ENCODE assay signal across 12 cellular contexts in the genomic region with DNA sequence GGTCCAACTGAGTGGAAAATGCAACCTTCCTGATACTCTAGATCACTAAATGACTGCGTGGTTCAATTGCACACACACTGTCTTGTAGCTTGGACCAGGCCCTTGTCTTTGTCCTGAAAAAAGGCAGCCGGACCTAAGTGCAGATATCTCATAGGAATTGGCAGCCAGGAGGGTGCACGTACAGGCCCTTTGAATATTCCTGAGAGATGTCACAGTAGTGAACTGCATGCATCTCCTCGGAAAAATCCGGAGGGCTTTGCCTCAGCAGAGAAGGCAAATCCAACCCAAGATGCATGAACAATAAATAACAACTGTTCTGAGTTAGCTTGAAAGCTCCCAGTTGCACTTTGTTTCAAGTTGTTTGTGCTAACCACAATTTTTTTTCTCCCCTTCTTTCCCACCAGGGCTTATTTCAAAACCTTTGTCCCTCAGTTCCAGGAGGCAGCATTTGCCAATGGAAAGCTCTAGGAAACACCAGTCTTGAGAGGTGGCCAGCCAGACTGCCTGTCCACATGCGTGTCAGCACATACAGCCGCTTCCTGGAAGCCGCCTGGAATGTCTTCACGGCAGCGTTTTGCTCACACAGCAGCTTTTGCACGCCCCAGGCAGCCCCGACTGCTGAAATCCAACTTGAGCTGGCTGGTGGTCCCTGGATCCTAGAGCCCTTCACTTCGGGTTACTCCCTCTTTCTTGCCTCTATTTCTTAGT. TPM values are rescaled to one million over a fixed set of nuclear protein-coding genes. Genes with fewer than 3 reads are reported as not detected.
DNase-seq lines count a peak whose midpoint lies in the region; ATAC-seq, FAIRE-seq and TF ChIP-seq lines count a peak whose summit lies in the region.
"Had no signal": no experiment of that assay in that cellular context is flagged by ENCODE, and none has a peak within 500 bp of the region (broad histone marks: within the 10 kb centered on the region; RNA-seq: fewer than 3 reads in every experiment).

No MANE protein-coding gene starts in this region.

- no peaks in the 10 kb centered on the region for H3K27me3 Mint-ChIP-seq in CD4-positive, CD25-positive, alpha-beta regulatory T cell

- no peaks in the 10 kb centered on the region for H3K27me3 ChIP-seq in CD4-positive, CD25-positive, alpha-beta regulatory T cell (ENCODE audit: control insufficient read depth, insufficient read depth, low read length)
- no peaks in the 10 kb centered on the region for H3K27me3 ChIP-seq in heart left ventricle

- H3K4me3 ChIP-seq in CD4-positive, CD25-positive, alpha-beta regulatory T cell (ENCODE audit: low read depth, low read length): no peak overlapping the region
- no peak overlapping the region for H3K4me3 ChIP-seq in heart left ventricle

- no peak for ATAC-seq in CD4-positive, CD25-positive, alpha-beta regulatory T cell (ENCODE audit: low read depth in 2 of 2)
- ATAC-seq in heart left ventricle: peak in 3 of 4 donors; percentile 8 to 48 (median 40)

- TF ChIP-seq CTCF in heart left ventricle (IDR thresholded peaks at IDR 0.05): no peak

- peaks cover 9% of the 10 kb centered on the region for H3K36me3 Mint-ChIP-seq in CD4-positive, CD25-positive, alpha-beta regulatory T cell

- 43 to 49% (median 43%) methylated on average over 13 of the region's 13 CpGs for WGBS in heart left ventricle, 4 donors

- peaks cover 0 to 11% (median 6%) of the 10 kb centered on the region in 4 donors for H3K4me1 Mint-ChIP-seq in CD4-positive, CD25-positive, alpha-beta regulatory T cell

- no peak overlapping the region for H3K27ac ChIP-seq in CD4-positive, CD25-positive, alpha-beta regulatory T cell (ENCODE audit: insufficient read depth, low read length, poor library complexity, severe bottlenecking)
- H3K27ac ChIP-seq in heart left ventricle: peak overlapping the region in 11 of 12 donors; percentile 10 to 65 (median 47)

- peak overlapping the region in 2 of 3 donors; percentile 23 to 65 for H3K27ac Mint-ChIP-seq in CD4-positive, CD25-positive, alpha-beta regulatory T cell

- H3K4me1 ChIP-seq in CD4-positive, CD25-positive, alpha-beta regulatory T cell (ENCODE audit: control insufficient read depth, insufficient read depth, low read length, poor library complexity, severe bottlenecking): no peaks in the 10 kb centered on the region
- H3K4me1 ChIP-seq in heart left ventricle: peaks cover 0 to 71% (median 54%) of the 10 kb centered on the region in 12 donors

- FAIRE-seq in HTR-8/SVneo (lab: Jason Lieb, UNC): no peak
- FAIRE-seq: endometrium had no signal

- intact Hi-C loops in heart left ventricle (cut with DNase I): loop anchor here in 2 of 10 donors (5.0 to 10.0 kb wide), 2 partner anchors 54 to 233 kb away; a partner anchor contains a TSS

- H3K4me3 Mint-ChIP-seq in CD4-positive, CD25-positive, alpha-beta regulatory T cell: no peak overlapping the region

- H3K9me3 ChIP-seq in CD4-positive, CD25-positive, alpha-beta regulatory T cell (ENCODE audit: control insufficient read depth in 2 of 2, low read length in 2 of 2): no peaks in the 10 kb centered on the region
- no peaks in the 10 kb centered on the region for H3K9me3 ChIP-seq in heart left ventricle

- no peaks in the 10 kb centered on the region for H3K9me3 Mint-ChIP-seq in CD4-positive, CD25-positive, alpha-beta regulatory T cell

- no peak for DNase-seq in CD4-positive, CD25-positive, alpha-beta regulatory T cell
- DNase-seq in amniotic epithelial cell (ENCODE audit: low read depth) (peak; percentile 91), heart left ventricle (peak in 4 of 5 donors; percentile 46 to 82 (median 68)), retina (peak; percentile 58), HTR-8/SVneo (ENCODE audit: insufficient read length, low spot score) (no peak), NCI-H524 (lab: John Stamatoyannopoulos, UW) (no peak), NCI-H2029 treated with DMSO at 0.1 percent for 48 hours (lab: John Stamatoyannopoulos, UW) (no peak), occipital lobe (lab: John Stamatoyannopoulos, UW) (no peak)
- DNase-seq: DND-41; NCI-H187 treated with DMSO at 0.1 percent for 48 hours; stimulated activated CD4-positive, alpha-beta T cell treated with anti-CD3 and anti-CD28 coated beads, Interleukin-4, amount 100 ng/mL, for 24 hours had no signal

- H3K36me3 ChIP-seq in CD4-positive, CD25-positive, alpha-beta regulatory T cell (ENCODE audit: control insufficient read depth, insufficient read depth, low read length): peaks cover 6% of the 10 kb centered on the region
- H3K36me3 ChIP-seq in heart left ventricle: no peaks in the 10 kb centered on the region

- TF ChIP-seq POLR2A in heart left ventricle (IDR thresholded peaks at IDR 0.05): no peak

RNA-seq across cellular contexts. Expression of a gene that starts 54.5 kb away (rescaled TPM):
- 195 TPM for total RNA-seq in CD4-positive, CD25-positive, alpha-beta regulatory T cell
- 1 to 10 TPM; 1.9 to 3.9 (median 2.5) TPM for polyA plus RNA-seq in CD4-positive, CD25-positive, alpha-beta regulatory T cell
- total RNA-seq in heart left ventricle (100 to 1,000 TPM in 2 of 9 donors, 10 to 100 TPM in 7; 26.2 to 144 (median 50.2) TPM), occipital lobe (6.2 TPM)
- 10 to 100 TPM; 15.2 to 66.2 TPM for polyA plus RNA-seq in heart left ventricle

Comparison
In these comparisons a context has a peak if more than half of its experiments do, and no peak if none do; other contexts are left out.
1. ATAC-seq: peak in heart left ventricle (3 of 4); none in CD4-positive, CD25-positive, alpha-beta regulatory T cell (0 of 2).
2. DNase-seq: peak in amniotic epithelial cell (single experiment), heart left ventricle (4 of 5) and retina (single experiment); none in CD4-positive, CD25-positive, alpha-beta regulatory T cell (0 of 3), HTR-8/SVneo (single experiment), NCI-H524 (0 of 2), NCI-H2029 treated with DMSO at 0.1 percent for 48 hours (single experiment) and occipital lobe (single experiment).